Comparison of ENCODE assay signal across 29 cellular contexts in the genomic region with DNA sequence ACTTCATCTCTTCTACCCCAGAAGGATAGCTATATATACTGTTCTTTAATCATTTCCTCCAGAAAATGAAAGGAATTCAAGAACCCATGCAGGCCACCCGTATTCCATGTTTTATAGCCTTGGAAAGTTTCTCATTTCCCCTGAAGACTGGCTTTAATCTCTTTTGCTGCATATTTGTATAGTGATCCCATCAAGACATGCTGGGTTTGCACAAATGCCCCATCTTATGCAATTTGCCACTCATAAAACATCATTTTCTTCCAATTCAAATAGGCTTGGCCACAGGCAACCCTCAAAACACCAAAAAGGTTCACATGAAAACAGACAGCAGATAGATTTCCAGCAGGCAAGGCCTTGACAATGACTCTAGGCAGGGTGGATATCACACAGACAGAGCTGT. TPM values are rescaled to one million over a fixed set of nuclear protein-coding genes. Genes with fewer than 3 reads are reported as not detected.
DNase-seq lines count a peak whose midpoint lies in the region; ATAC-seq and TF ChIP-seq lines count a peak whose summit lies in the region.
"Had no signal": no experiment of that assay in that cellular context is flagged by ENCODE, and none has a peak within 500 bp of the region (broad histone marks: within the 10 kb centered on the region; RNA-seq: fewer than 3 reads in every experiment).

No MANE protein-coding gene starts in this region.

- ATAC-seq in effector memory CD8-positive, alpha-beta T cell (replicated peaks): no peak
- no peak for ATAC-seq in SK-N-SH treated with all-trans-retinoic acid at 6 μM for 48 hours
- ATAC-seq: activated CD8-positive, alpha-beta memory T cell treated with anti-CD3 and anti-CD28 coated beads, Interleukin-2, amount 10 ng/mL, durations not matched to agents 7 days and 5 days; GM12878; HCT116; heart left ventricle; natural killer cell treated with Interleukin-12 subunit alpha and Interleukin-12 subunit beta and Interleukin-15 and Interleukin-18, amount 100 ng/mL, for 72 hours; right lobe of liver; T-cell had no signal

- H3K4me3 Mint-ChIP-seq in effector memory CD8-positive, alpha-beta T cell: no peak overlapping the region
- no peak overlapping the region for H3K4me3 Mint-ChIP-seq in nephron progenitor cell
- no peak overlapping the region for H3K4me3 Mint-ChIP-seq in osteocyte (ENCODE audit: unreplicated experiment)
- H3K4me3 Mint-ChIP-seq: activated CD8-positive, alpha-beta memory T cell treated with anti-CD3 and anti-CD28 coated beads, Interleukin-2, amount 10 ng/mL, durations not matched to agents 7 days and 5 days; natural killer cell treated with Interleukin-12 subunit alpha and Interleukin-12 subunit beta and Interleukin-15 and Interleukin-18, amount 100 ng/mL, for 72 hours; T-cell had no signal

- peak overlapping the region; percentile 11 to 62 for H3K27ac Mint-ChIP-seq in effector memory CD8-positive, alpha-beta T cell
- H3K27ac Mint-ChIP-seq in nephron progenitor cell (peak overlapping the region; percentile 62), osteocyte (ENCODE audit: unreplicated experiment) (no peak overlapping the region)
- H3K27ac Mint-ChIP-seq: activated CD8-positive, alpha-beta memory T cell treated with anti-CD3 and anti-CD28 coated beads, Interleukin-2, amount 10 ng/mL, durations not matched to agents 7 days and 5 days; natural killer cell treated with Interleukin-12 subunit alpha and Interleukin-12 subunit beta and Interleukin-15 and Interleukin-18, amount 100 ng/mL, for 72 hours had no signal

- H2AFZ ChIP-seq in GM23248: no peak overlapping the region
- H2AFZ ChIP-seq: PC-9 had no signal

- no peaks in the 10 kb centered on the region for H3K9me3 Mint-ChIP-seq in effector memory CD8-positive, alpha-beta T cell
- no peaks in the 10 kb centered on the region for H3K9me3 Mint-ChIP-seq in nephron progenitor cell
- no peaks in the 10 kb centered on the region for H3K9me3 Mint-ChIP-seq in osteocyte (ENCODE audit: unreplicated experiment)
- H3K9me3 Mint-ChIP-seq: natural killer cell treated with Interleukin-12 subunit alpha and Interleukin-12 subunit beta and Interleukin-15 and Interleukin-18, amount 100 ng/mL, for 72 hours; T-cell had no signal

- peaks cover 9 to 10% of the 10 kb centered on the region in 2 donors for H3K4me1 Mint-ChIP-seq in effector memory CD8-positive, alpha-beta T cell (ENCODE audit: low read depth in 2 of 2)
- H3K4me1 Mint-ChIP-seq in nephron progenitor cell (no peaks in the 10 kb centered on the region), osteocyte (ENCODE audit: unreplicated experiment) (no peaks in the 10 kb centered on the region)
- H3K4me1 Mint-ChIP-seq: T-cell had no signal

- H3K27me3 ChIP-seq in GM23248 (replicated peaks; ENCODE audit: insufficient read depth): no peaks in the 10 kb centered on the region
- H3K27me3 ChIP-seq: adrenal gland, breast epithelium, heart left ventricle, right lobe of liver had no signal

- peak overlapping the region; percentile 29 for H3K4me2 ChIP-seq in GM23248 (ENCODE audit: unreplicated experiment)
- H3K4me2 ChIP-seq: PC-9 had no signal

- no peaks in the 10 kb centered on the region for H3K9me2 ChIP-seq in GM23248 (ENCODE audit: insufficient read depth)

- peak overlapping the region; percentile 25; the same call in 1 of the 2 replicates for H3K9ac ChIP-seq in GM23248

- no peak for TF ChIP-seq CTCF in AG10803 (conservative IDR thresholded peaks at IDR 0.05; ENCODE audit: low read length)
- no peak for TF ChIP-seq CTCF in nephron progenitor cell (IDR thresholded peaks at IDR 0.05)
- TF ChIP-seq CTCF in osteocyte (IDR thresholded peaks at IDR 0.05): no peak

- DNase-seq in AG10803 (ENCODE audit: low read depth): peak; percentile 92
- peak; percentile 70 for DNase-seq in GM23248
- DNase-seq in effector memory CD8-positive, alpha-beta T cell: no peak
- no peak for DNase-seq in nephron progenitor cell
- no peak for DNase-seq in NCI-H748 (lab: John Stamatoyannopoulos, UW; ENCODE audit: unreplicated experiment)
- DNase-seq in osteocyte (ENCODE audit: extremely low spot score, unreplicated experiment): no peak
- DNase-seq in UCSD-AML1 (lab: John Stamatoyannopoulos, UW; ENCODE audit: unreplicated experiment): no peak
- DNase-seq: activated CD4-positive, alpha-beta T cell treated with anti-CD3 and anti-CD28 coated beads for 4 hours; activated CD8-positive, alpha-beta memory T cell treated with anti-CD3 and anti-CD28 coated beads, Interleukin-2, amount 10 ng/mL, durations not matched to agents 7 days and 5 days; activated effector memory CD4-positive, alpha-beta T cell treated with anti-CD3 and anti-CD28 coated beads, Interleukin-2, amount 50 U/mL, for 16 hours; adrenal gland; GF-D8; heart left ventricle; left ventricle myocardium inferior; midbrain; NCI-H2029; NCI-H345; PC-9; right lobe of liver; SHP77 treated with DMSO at 0.1 percent for 48 hours; T-cell had no signal

- no peaks in the 10 kb centered on the region; the same call in 1 of the 2 replicates for H3K36me3 ChIP-seq in GM23248 (ENCODE audit: low read depth)
- H3K36me3 ChIP-seq: breast epithelium had no signal

- no peaks in the 10 kb centered on the region for H4K20me1 ChIP-seq in GM23248 (ENCODE audit: insufficient read depth)

- H3K9me3 ChIP-seq in GM23248 (ENCODE audit: low read depth): no peaks in the 10 kb centered on the region
- H3K9me3 ChIP-seq: adrenal gland, breast epithelium, heart left ventricle, left ventricle myocardium inferior, right lobe of liver, thoracic aorta had no signal

- H3K4me1 ChIP-seq in GM23248 (ENCODE audit: insufficient read depth): peaks cover 78% of the 10 kb centered on the region
- H3K4me1 ChIP-seq: adrenal gland, breast epithelium had no signal

- H3K36me3 Mint-ChIP-seq in effector memory CD8-positive, alpha-beta T cell (ENCODE audit: insufficient read depth): peaks cover 68% of the 10 kb centered on the region
- peaks cover 63% of the 10 kb centered on the region for H3K36me3 Mint-ChIP-seq in nephron progenitor cell (ENCODE audit: low read depth)
- H3K36me3 Mint-ChIP-seq in osteocyte (ENCODE audit: unreplicated experiment): peaks cover 56% of the 10 kb centered on the region

- H3K4me3 ChIP-seq in AG10803 (ENCODE audit: low read length) (no peak overlapping the region), GM23248 (no peak overlapping the region)
- H3K4me3 ChIP-seq: adrenal gland, breast epithelium, coronary artery, GM12878, heart left ventricle, left ventricle myocardium inferior, PC-9, right lobe of liver, thoracic aorta had no signal

- H3F3A ChIP-seq in GM23248 (ENCODE audit: insufficient read depth): peaks cover 65% of the 10 kb centered on the region

- no peaks in the 10 kb centered on the region for H3K27me3 Mint-ChIP-seq in effector memory CD8-positive, alpha-beta T cell
- H3K27me3 Mint-ChIP-seq in nephron progenitor cell (ENCODE audit: low read depth, poor library complexity) (no peaks in the 10 kb centered on the region), osteocyte (ENCODE audit: unreplicated experiment) (no peaks in the 10 kb centered on the region)
- H3K27me3 Mint-ChIP-seq: activated CD8-positive, alpha-beta memory T cell treated with anti-CD3 and anti-CD28 coated beads, Interleukin-2, amount 10 ng/mL, durations not matched to agents 7 days and 5 days; natural killer cell treated with Interleukin-12 subunit alpha and Interleukin-12 subunit beta and Interleukin-15 and Interleukin-18, amount 100 ng/mL, for 72 hours; T-cell had no signal

- H3K27ac ChIP-seq in GM23248: peak overlapping the region; percentile 81
- H3K27ac ChIP-seq: adrenal gland, breast epithelium, coronary artery, PC-9, thoracic aorta had no signal

- in situ Hi-C loops in GM23248 (cut with MboI): no loop called here

- WGBS in GM23248 (ENCODE audit: low coverage in 1 of 2, low lambda C conversion rate in 2 of 2, missing lambda C conversion rate in 2 of 2), 2 experiments: 4 to 13% methylated on average over 1 of the region's 1 CpG

- no peaks in the 10 kb centered on the region for H3K79me2 ChIP-seq in GM23248 (ENCODE audit: insufficient read depth)

TF ChIP-seq in SK-N-SH treated with all-trans-retinoic acid at 6 μM for 48 hours, 23 proteins besides CTCF, POLR2A, EP300 and RAD21:
- TF ChIP-seq RARB (CRISPR knock-in tag; IDR thresholded peaks at IDR 0.05) (no peak), ZNF565 (CRISPR knock-in tag; conservative IDR thresholded peaks at IDR 0.05; ENCODE audit: low read depth) (no peak)
TF ChIP-seq in SK-N-SH treated with all-trans-retinoic acid at 6 μM for 48 hours: peak in this region for 0.

RNA-seq across cellular contexts. Expression of gene APOA1, which starts 28.3 kb away (rescaled TPM):
- total RNA-seq in GM23248 (2014; rRNA removed; shearing (Covaris generic)): not detected in 2 replicates
- 0.23 TPM in 1 of 2 replicates, not detected in the other for polyA plus RNA-seq in GM23248 (2016; fragmentation: Nextera tagmentation; extraction: Ambion mirVana)
- not detected in 2 replicates for total RNA-seq in osteocyte
- total RNA-seq: LHCN-M2; natural killer cell treated with Interleukin-12 subunit alpha and Interleukin-12 subunit beta and Interleukin-15 and Interleukin-18, amount 100 ng/mL, for 72 hours; PC-9; thoracic aorta had no signal

RNA-seq across cellular contexts. Expression of gene APOC3, which starts 36.0 kb away (rescaled TPM):
- total RNA-seq in GM23248 (2014; rRNA removed; shearing (Covaris generic)): not detected in 2 replicates
- polyA plus RNA-seq in GM23248 (2016; fragmentation: Nextera tagmentation; extraction: Ambion mirVana): not detected in 2 replicates
- not detected in 2 replicates for total RNA-seq in osteocyte
- total RNA-seq: activated CD8-positive, alpha-beta memory T cell treated with anti-CD3 and anti-CD28 coated beads, Interleukin-2, amount 10 ng/mL, durations not matched to agents 7 days and 5 days; breast epithelium; left ventricle myocardium inferior; LHCN-M2; natural killer cell treated with Interleukin-12 subunit alpha and Interleukin-12 subunit beta and Interleukin-15 and Interleukin-18, amount 100 ng/mL, for 72 hours; PC-9; thoracic aorta had no signal
- polyA plus RNA-seq: GM12878, heart left ventricle had no signal

RNA-seq across cellular contexts. Expression of gene APOA4, which starts 42.6 kb away (rescaled TPM):
- not detected in 2 replicates for total RNA-seq in GM23248 (2014; rRNA removed; shearing (Covaris generic))
- not detected in 2 replicates for polyA plus RNA-seq in GM23248 (2016; fragmentation: Nextera tagmentation; extraction: Ambion mirVana)
- not detected in 2 replicates for total RNA-seq in osteocyte
- total RNA-seq: activated CD8-positive, alpha-beta memory T cell treated with anti-CD3 and anti-CD28 coated beads, Interleukin-2, amount 10 ng/mL, durations not matched to agents 7 days and 5 days; adrenal gland; GM12878; heart left ventricle; left ventricle myocardium inferior; LHCN-M2; natural killer cell treated with Interleukin-12 subunit alpha and Interleukin-12 subunit beta and Interleukin-15 and Interleukin-18, amount 100 ng/mL, for 72 hours; PC-9; T-cell had no signal
- polyA plus RNA-seq: GM12878 had no signal

Comparison
In these comparisons a context has a peak if more than half of its experiments do, and no peak if none do; other contexts are left out.
1. DNase-seq: peak in AG10803 (single experiment) and GM23248 (single experiment); none in effector memory CD8-positive, alpha-beta T cell (0 of 3), nephron progenitor cell (single experiment), NCI-H748 (single experiment), osteocyte (single experiment) and UCSD-AML1 (single experiment).